In the genomic region with DNA sequence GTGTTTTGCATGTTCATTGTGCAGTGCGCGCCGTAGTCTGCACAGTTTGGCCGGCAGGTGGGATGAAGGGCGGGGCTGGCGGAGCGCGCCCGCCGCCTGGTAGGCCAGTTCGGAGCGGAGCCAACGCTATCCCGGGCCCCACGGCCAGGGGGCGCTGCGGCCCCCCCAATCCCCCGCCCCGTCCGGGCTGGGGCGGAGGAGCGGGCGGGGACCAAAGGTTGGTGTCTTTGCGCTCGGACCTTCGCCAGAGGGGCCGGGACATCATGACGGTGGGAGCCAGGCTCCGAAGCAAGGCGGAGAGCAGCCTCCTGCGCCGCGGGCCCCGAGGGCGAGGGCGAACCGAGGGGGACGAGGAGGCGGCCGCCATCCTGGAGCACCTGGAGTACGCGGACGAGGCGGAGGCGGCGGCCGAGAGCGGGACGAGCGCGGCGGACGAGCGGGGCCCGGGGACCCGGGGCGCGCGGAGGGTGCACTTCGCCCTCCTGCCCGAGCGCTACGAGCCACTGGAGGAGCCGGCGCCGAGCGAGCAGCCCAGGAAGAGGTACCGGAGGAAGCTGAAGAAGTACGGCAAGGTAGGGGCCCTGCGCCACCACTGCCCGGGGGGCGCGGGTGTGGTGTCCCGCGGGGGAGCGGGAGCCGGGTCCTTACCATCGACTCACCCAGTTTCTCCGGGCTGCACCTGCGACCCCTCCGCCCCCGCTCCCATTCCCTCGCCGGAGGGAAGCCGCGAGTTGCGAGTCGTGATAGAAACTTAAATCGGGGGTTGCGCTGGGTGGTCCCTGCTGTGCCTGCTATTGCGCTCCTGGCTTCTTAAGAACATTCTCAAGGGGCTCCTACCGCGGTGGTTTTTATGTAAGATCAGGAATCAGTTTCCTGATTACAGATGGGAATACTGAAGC, we compare ENCODE assay signal across 7 cellular contexts. TPM values are rescaled to one million over a fixed set of nuclear protein-coding genes. Genes with fewer than 3 reads are reported as not detected.
DNase-seq lines count a peak whose midpoint lies in the region; ATAC-seq and TF ChIP-seq lines count a peak whose summit lies in the region.

C1orf115 (plus strand) TSS at position 224 of the 899 bp plus-strand sequence; CDS start at position 264, 40 bp downstream.

- H3K9ac ChIP-seq in colonic mucosa (ENCODE audit: low read depth in 2 of 2, low read length in 2 of 2): peak within 1 kb of the TSS; percentile 84 to 93
- H3K9ac ChIP-seq in liver (ENCODE audit: low read depth in 1 of 2, low read length in 2 of 2): peak within 1 kb of the TSS; percentile 8 to 82

- H3K27me3 ChIP-seq in colonic mucosa (no peaks in the 10 kb centered on the region), liver (ENCODE audit: control insufficient read depth in 4 of 4, insufficient read depth in 4 of 4, low read length in 3 of 4) (no peaks in the 10 kb centered on the region)

- intact Hi-C loops in colonic mucosa (cut with DNase I): no loop called here

- no peaks in the 10 kb centered on the region for H3K9me3 ChIP-seq in colonic mucosa
- no peaks in the 10 kb centered on the region for H3K9me3 ChIP-seq in liver (ENCODE audit: control insufficient read depth in 4 of 4, low read length in 3 of 4)

- H3K36me3 ChIP-seq in colonic mucosa (no peaks in the 10 kb centered on the region), liver (ENCODE audit: control insufficient read depth in 4 of 4, insufficient read depth in 3 of 4, low read depth in 1 of 4, low read length in 3 of 4) (peaks cover 0 to 3% (median 0%) of the 10 kb centered on the region in 4 donors)

- TF ChIP-seq CTCF in colonic mucosa (IDR thresholded peaks at IDR 0.05): peak; percentile 99
- peak; percentile 97 for TF ChIP-seq CTCF in liver (IDR thresholded peaks at IDR 0.05; ENCODE audit: low read depth, low read length, missing input control)

- ATAC-seq in GM18519 (IDR thresholded peaks at IDR 0.05; ENCODE audit: low FRiP score, unreplicated experiment) (peak; percentile 90), HG02970 (IDR thresholded peaks at IDR 0.05; ENCODE audit: low FRiP score, unreplicated experiment) (peak; percentile 97)

- TF ChIP-seq RAD21 in liver (IDR thresholded peaks at IDR 0.05): peak; percentile 75 to 87

- peak within 1 kb of the TSS; percentile 94 for H3K4me3 ChIP-seq in colonic mucosa
- H3K4me3 ChIP-seq in liver (ENCODE audit: low read depth in 1 of 3, low read length in 3 of 3): peak within 1 kb of the TSS; percentile 66 to 70 (median 69)

- H3K27ac ChIP-seq in colonic mucosa (peak within 1 kb of the TSS; percentile 47), liver (ENCODE audit: low read depth in 1 of 2, low read length in 2 of 2) (peak within 1 kb of the TSS; percentile 85 to 87)

- H3K4me1 ChIP-seq in colonic mucosa (no peaks in the 10 kb centered on the region), liver (ENCODE audit: control insufficient read depth in 4 of 4, insufficient read depth in 4 of 4, low read length in 3 of 4) (peaks cover 4 to 26% (median 19%) of the 10 kb centered on the region in 4 donors)

- DNase-seq in NCI-H2107 treated with DMSO at 0.1 percent for 48 hours (lab: John Stamatoyannopoulos, UW; ENCODE audit: unreplicated experiment): peak; percentile 87
- peak; percentile 56 to 65 for DNase-seq in activated CD4-positive, alpha-beta T cell treated with anti-CD3 and anti-CD28 coated beads for 4 hours
- DNase-seq in colonic mucosa: peak; percentile 88
- peak; percentile 76 for DNase-seq in stimulated activated CD4-positive, alpha-beta T cell treated with anti-CD3 and anti-CD28 coated beads, Interleukin-4, amount 100 ng/mL, for 1 hour

- WGBS in liver: 2% methylated on average over 93 of the region's 93 CpGs

TF ChIP-seq in liver, 16 proteins besides CTCF, POLR2A, EP300 and RAD21:
- TF ChIP-seq HNF4A (conservative IDR thresholded peaks at IDR 0.05) (peak; percentile 68), SP1 (IDR thresholded peaks at IDR 0.05) (peak; percentile 40), HNF4G (IDR thresholded peaks at IDR 0.05) (peak; percentile 59), GABPA (IDR thresholded peaks at IDR 0.05 in 1 of 2, conservative IDR thresholded peaks at IDR 0.05 in 1 of 2) (no peak)
TF ChIP-seq in liver: peak in this region for 3.

RNA-seq across cellular contexts. Expression of gene C1orf115, which starts in this region (rescaled TPM):
- total RNA-seq in colonic mucosa (10 to 100 TPM; 29.4 to 80.6 TPM), liver (10 to 100 TPM; 29.6 to 56.6 TPM)
- 10 to 100 TPM; 37.3 to 43.7 TPM for polyA plus RNA-seq in liver

Comparison
In these comparisons a context has a peak if more than half of its experiments do, and no peak if none do; other contexts are left out.
1. Peak in every context shown above with its lines: DNase-seq, ATAC-seq, H3K4me3 ChIP-seq and H3K27ac ChIP-seq.